Comparison of ENCODE assay signal across 1 cellular context in the genomic region with DNA sequence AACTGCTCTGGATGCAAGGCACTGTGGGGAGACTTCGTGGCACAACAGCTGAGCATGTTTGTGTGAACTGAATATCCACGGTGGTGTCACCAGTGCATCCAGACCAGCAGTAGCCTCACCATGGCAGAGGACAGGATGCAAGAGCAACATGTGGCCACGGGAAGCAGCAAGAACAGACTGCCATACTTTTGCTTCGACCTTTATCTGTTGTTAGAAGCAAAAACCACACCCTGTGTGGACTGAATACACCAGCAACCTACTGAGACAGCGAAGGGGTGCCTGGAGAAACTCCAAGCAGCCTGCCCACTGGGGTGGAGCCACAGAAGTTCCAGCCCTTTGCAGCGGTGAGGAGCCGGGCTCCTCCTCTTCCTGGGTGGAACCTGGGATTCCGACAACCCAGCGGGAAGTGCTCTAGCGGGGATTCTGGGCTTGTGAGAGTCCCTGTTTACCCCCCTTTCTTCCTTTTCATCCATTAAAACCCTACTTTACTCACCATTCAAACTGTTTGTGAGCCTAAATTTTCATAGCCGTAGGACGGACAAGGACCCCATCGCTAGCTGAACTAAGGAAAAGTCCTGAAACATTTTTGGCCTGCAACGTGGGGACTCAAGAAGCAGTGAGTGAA.
A peak's percentile ranks its signal among the peaks of the same experiment; 100 is the strongest.
TF ChIP-seq lines count a peak whose summit lies in the region.

No MANE protein-coding gene starts in this region.

TF ChIP-seq in K562, 482 proteins besides CTCF, POLR2A, EP300 and RAD21 (continued from another document and continues in another):
- TF ChIP-seq HMGXB4 (CRISPR knock-in tag; IDR thresholded peaks at IDR 0.05) (0 out of 2 replicates have a peak, but pooled peaks have one; percentile 32), SRSF9 (IDR thresholded peaks at IDR 0.05; ENCODE audit: borderline replicate concordance, low read depth, low read length) (no peak), SMARCC2 (IDR thresholded peaks at IDR 0.05; ENCODE audit: low read depth) (no peak), MAZ (CRISPR knock-in tag; conservative IDR thresholded peaks at IDR 0.05 in 1 of 2, IDR thresholded peaks at IDR 0.05 in 1 of 2) (peak in 1 of 2 experiments; percentile 34; a peak in 2 of 4 replicates), TFAM (CRISPR knock-in tag; conservative IDR thresholded peaks at IDR 0.05) (no peak), SAFB2 (IDR thresholded peaks at IDR 0.05; ENCODE audit: borderline replicate concordance, low read depth, low read length, severe bottlenecking) (no peak), PRDM10 (IDR thresholded peaks at IDR 0.05; ENCODE audit: partially characterized antibody) (peak; percentile 50), STAT5A (IDR thresholded peaks at IDR 0.05; ENCODE audit: borderline replicate concordance, low read length) (peak; percentile 29; the same call in 1 of the 2 replicates), PHF8 (IDR thresholded peaks at IDR 0.05; ENCODE audit: borderline replicate concordance, low read length) (peak; percentile 71), ZNF668 (CRISPR knock-in tag; IDR thresholded peaks at IDR 0.05) (no peak), JUND (IDR thresholded peaks at IDR 0.05; ENCODE audit: borderline replicate concordance, low read depth, low read length) (no peak), JUND (tag; IDR thresholded peaks at IDR 0.05; ENCODE audit: borderline replicate concordance, low read depth, low read length) (peak; percentile 13; the same call in 2 of the 3 replicates), DPF2 (IDR thresholded peaks at IDR 0.05) (no peak), GATAD2B (IDR thresholded peaks at IDR 0.05; ENCODE audit: borderline replicate concordance) (no peak), NBN (IDR thresholded peaks at IDR 0.05; ENCODE audit: low read depth) (peak; percentile 36; the same call in 1 of the 2 replicates), ESRRA (IDR thresholded peaks at IDR 0.05; ENCODE audit: borderline replicate concordance, low read depth) (peak; percentile 25; the same call in 1 of the 2 replicates), OTX1 (CRISPR knock-in tag; IDR thresholded peaks at IDR 0.05) (no peak), ZNF197 (CRISPR knock-in tag; IDR thresholded peaks at IDR 0.05; ENCODE audit: low read depth) (no peak), NR2C1 (IDR thresholded peaks at IDR 0.05) (no peak), NR2C1 (tag; IDR thresholded peaks at IDR 0.05) (no peak), RFX5 (IDR thresholded peaks at IDR 0.05; ENCODE audit: low read depth, low read length) (no peak), EHMT2 (IDR thresholded peaks at IDR 0.05) (peak; percentile 15; the same call in 1 of the 2 replicates), ETV5 (CRISPR knock-in tag; IDR thresholded peaks at IDR 0.05; ENCODE audit: low read depth) (no peak), TEAD1 (CRISPR knock-in tag; IDR thresholded peaks at IDR 0.05) (peak in 1 of 2 experiments; percentile 3; a peak in 1 of 4 replicates), DNMT1 (IDR thresholded peaks at IDR 0.05) (no peak), ZNF23 (CRISPR knock-in tag; IDR thresholded peaks at IDR 0.05) (no peak), ZNF75A (CRISPR knock-in tag; IDR thresholded peaks at IDR 0.05) (no peak), SMAD1 (IDR thresholded peaks at IDR 0.05; ENCODE audit: low read depth, low read length, partially characterized antibody) (peak; percentile 66), RBM25 (IDR thresholded peaks at IDR 0.05; ENCODE audit: low read depth, low read length, severe bottlenecking) (no peak), GABPA (tag; conservative IDR thresholded peaks at IDR 0.05; ENCODE audit: low read depth) (peak; percentile 83), GTF2F1 (IDR thresholded peaks at IDR 0.05; ENCODE audit: low read depth, low read length) (no peak), SAP30 (IDR thresholded peaks at IDR 0.05; ENCODE audit: borderline replicate concordance, insufficient read depth, low read depth, low read length, poor library complexity, severe bottlenecking) (no peak), SLC30A9 (CRISPR knock-in tag; IDR thresholded peaks at IDR 0.05) (no peak), RBM15 (IDR thresholded peaks at IDR 0.05; ENCODE audit: insufficient read depth, low read length) (no peak), SETDB1 (IDR thresholded peaks at IDR 0.05; ENCODE audit: low read length) (no peak), FOXK2 (conservative IDR thresholded peaks at IDR 0.05 in 1 of 2, IDR thresholded peaks at IDR 0.05 in 1 of 2; ENCODE audit: low read depth in 2 of 2) (peak; percentile 70 to 85), MTA1 (IDR thresholded peaks at IDR 0.05; ENCODE audit: borderline replicate concordance) (no peak), ZFP36 (IDR thresholded peaks at IDR 0.05; ENCODE audit: low read depth, low read length, partially characterized antibody) (peak; percentile 4), PREB (CRISPR knock-in tag; IDR thresholded peaks at IDR 0.05) (no peak), ZNF324 (CRISPR knock-in tag; IDR thresholded peaks at IDR 0.05) (no peak), MTA2 (IDR thresholded peaks at IDR 0.05; ENCODE audit: low read depth) (no peak), ZNF274 (IDR thresholded peaks at IDR 0.05; ENCODE audit: borderline replicate concordance, low read depth, low read length) (no peak), KLF6 (CRISPR knock-in tag; IDR thresholded peaks at IDR 0.05; ENCODE audit: borderline replicate concordance) (no peak)
- TF ChIP-seq, protein P1, sequence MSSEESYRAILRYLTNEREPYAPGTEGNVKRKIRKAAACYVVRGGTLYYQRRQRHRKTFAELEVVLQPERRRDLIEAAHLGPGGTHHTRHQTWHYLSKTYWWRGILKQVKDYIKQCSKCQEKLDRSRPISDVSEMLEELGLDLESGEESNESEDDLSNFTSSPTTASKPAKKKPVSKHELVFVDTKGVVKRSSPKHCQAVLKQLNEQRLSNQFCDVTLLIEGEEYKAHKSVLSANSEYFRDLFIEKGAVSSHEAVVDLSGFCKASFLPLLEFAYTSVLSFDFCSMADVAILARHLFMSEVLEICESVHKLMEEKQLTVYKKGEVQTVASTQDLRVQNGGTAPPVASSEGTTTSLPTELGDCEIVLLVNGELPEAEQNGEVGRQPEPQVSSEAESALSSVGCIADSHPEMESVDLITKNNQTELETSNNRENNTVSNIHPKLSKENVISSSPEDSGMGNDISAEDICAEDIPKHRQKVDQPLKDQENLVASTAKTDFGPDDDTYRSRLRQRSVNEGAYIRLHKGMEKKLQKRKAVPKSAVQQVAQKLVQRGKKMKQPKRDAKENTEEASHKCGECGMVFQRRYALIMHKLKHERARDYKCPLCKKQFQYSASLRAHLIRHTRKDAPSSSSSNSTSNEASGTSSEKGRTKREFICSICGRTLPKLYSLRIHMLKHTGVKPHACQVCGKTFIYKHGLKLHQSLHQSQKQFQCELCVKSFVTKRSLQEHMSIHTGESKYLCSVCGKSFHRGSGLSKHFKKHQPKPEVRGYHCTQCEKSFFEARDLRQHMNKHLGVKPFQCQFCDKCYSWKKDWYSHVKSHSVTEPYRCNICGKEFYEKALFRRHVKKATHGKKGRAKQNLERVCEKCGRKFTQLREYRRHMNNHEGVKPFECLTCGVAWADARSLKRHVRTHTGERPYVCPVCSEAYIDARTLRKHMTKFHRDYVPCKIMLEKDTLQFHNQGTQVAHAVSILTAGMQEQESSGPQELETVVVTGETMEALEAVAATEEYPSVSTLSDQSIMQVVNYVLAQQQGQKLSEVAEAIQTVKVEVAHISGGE (CRISPR knock-in tag; IDR thresholded peaks at IDR 0.05): peak in 1 of 3 experiments; percentile 61; a peak in 1 of 6 replicates
- TF ChIP-seq, protein P2, sequence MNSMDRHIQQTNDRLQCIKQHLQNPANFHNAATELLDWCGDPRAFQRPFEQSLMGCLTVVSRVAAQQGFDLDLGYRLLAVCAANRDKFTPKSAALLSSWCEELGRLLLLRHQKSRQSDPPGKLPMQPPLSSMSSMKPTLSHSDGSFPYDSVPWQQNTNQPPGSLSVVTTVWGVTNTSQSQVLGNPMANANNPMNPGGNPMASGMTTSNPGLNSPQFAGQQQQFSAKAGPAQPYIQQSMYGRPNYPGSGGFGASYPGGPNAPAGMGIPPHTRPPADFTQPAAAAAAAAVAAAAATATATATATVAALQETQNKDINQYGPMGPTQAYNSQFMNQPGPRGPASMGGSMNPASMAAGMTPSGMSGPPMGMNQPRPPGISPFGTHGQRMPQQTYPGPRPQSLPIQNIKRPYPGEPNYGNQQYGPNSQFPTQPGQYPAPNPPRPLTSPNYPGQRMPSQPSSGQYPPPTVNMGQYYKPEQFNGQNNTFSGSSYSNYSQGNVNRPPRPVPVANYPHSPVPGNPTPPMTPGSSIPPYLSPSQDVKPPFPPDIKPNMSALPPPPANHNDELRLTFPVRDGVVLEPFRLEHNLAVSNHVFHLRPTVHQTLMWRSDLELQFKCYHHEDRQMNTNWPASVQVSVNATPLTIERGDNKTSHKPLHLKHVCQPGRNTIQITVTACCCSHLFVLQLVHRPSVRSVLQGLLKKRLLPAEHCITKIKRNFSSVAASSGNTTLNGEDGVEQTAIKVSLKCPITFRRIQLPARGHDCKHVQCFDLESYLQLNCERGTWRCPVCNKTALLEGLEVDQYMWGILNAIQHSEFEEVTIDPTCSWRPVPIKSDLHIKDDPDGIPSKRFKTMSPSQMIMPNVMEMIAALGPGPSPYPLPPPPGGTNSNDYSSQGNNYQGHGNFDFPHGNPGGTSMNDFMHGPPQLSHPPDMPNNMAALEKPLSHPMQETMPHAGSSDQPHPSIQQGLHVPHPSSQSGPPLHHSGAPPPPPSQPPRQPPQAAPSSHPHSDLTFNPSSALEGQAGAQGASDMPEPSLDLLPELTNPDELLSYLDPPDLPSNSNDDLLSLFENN (IDR thresholded peaks at IDR 0.05; ENCODE audit: low read depth in 2 of 2, low read length in 2 of 2): no peak
- TF ChIP-seq, protein P3, sequence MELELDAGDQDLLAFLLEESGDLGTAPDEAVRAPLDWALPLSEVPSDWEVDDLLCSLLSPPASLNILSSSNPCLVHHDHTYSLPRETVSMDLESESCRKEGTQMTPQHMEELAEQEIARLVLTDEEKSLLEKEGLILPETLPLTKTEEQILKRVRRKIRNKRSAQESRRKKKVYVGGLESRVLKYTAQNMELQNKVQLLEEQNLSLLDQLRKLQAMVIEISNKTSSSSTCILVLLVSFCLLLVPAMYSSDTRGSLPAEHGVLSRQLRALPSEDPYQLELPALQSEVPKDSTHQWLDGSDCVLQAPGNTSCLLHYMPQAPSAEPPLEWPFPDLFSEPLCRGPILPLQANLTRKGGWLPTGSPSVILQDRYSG (tag; conservative IDR thresholded peaks at IDR 0.05; ENCODE audit: low read depth): peak; percentile 45; the same call in 1 of the 2 replicates
- TF ChIP-seq, protein P4, sequence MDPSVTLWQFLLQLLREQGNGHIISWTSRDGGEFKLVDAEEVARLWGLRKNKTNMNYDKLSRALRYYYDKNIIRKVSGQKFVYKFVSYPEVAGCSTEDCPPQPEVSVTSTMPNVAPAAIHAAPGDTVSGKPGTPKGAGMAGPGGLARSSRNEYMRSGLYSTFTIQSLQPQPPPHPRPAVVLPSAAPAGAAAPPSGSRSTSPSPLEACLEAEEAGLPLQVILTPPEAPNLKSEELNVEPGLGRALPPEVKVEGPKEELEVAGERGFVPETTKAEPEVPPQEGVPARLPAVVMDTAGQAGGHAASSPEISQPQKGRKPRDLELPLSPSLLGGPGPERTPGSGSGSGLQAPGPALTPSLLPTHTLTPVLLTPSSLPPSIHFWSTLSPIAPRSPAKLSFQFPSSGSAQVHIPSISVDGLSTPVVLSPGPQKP (CRISPR knock-in tag; IDR thresholded peaks at IDR 0.05): no peak
